ENCODE assay signal across 8 cellular contexts in genomic region chr7:15007507-15007906, GRCh38.
DNase-seq lines count a peak whose midpoint lies in the region; TF ChIP-seq lines count a peak whose summit lies in the region.

No MANE protein-coding gene starts in this region.

- no peak overlapping the region for H3K4me2 ChIP-seq in OCI-LY7 (ENCODE audit: low read length)

- BruUV-seq in OCI-LY7 (replicated peaks; lab: Mats Ljungman, UMichigan), result no TSS peak

- H3K9me3 ChIP-seq in OCI-LY7 (ENCODE audit: low read length), result no peaks in the 10 kb centered on the region

- no peak overlapping the region for H3K27ac ChIP-seq in 22Rv1
- no peak overlapping the region for H3K27ac ChIP-seq in OCI-LY7 (ENCODE audit: low read depth, low read length, poor library complexity, severe bottlenecking)

- TF ChIP-seq CTCF in 22Rv1 (IDR thresholded peaks at IDR 0.05) (peak; percentile 77), GM12874 (IDR thresholded peaks at IDR 0.05; ENCODE audit: insufficient read depth, low read depth, low read length) (peak; percentile 32; the same call in 1 of the 2 replicates), OCI-LY7 (conservative IDR thresholded peaks at IDR 0.05; ENCODE audit: low read length) (peak; percentile 46), fibroblast of the aortic adventitia (IDR thresholded peaks at IDR 0.05; ENCODE audit: insufficient read depth, low read length) (peak; percentile 37)

- DNase-seq in OCI-LY7 (ENCODE audit: low spot score) (no peak), fibroblast of the aortic adventitia (ENCODE audit: low read depth) (peak; percentile 5), GDM1 (lab: John Stamatoyannopoulos, UW) (no peak), MV-4-11 (lab: John Stamatoyannopoulos, UW) (no peak)
- DNase-seq in stimulated activated CD4-positive, alpha-beta T cell treated with anti-CD3 and anti-CD28 coated beads, Interleukin-4, amount 100 ng/mL, for 1 hour, result no peak
- no peak for DNase-seq in central memory CD4-positive, alpha-beta T cell

- H3K4me1 ChIP-seq in OCI-LY7 (ENCODE audit: insufficient read depth, low read length, poor library complexity, severe bottlenecking), result no peaks in the 10 kb centered on the region

- no peaks in the 10 kb centered on the region for H3K36me3 ChIP-seq in OCI-LY7 (ENCODE audit: insufficient read depth, low read length)

- intact Hi-C loops in OCI-LY7 (cut with micrococcal nuclease; ENCODE audit: unreplicated experiment), result no loop called here

- H3K79me2 ChIP-seq in OCI-LY7 (ENCODE audit: insufficient read depth, low read depth, low read length), result no peaks in the 10 kb centered on the region

- CTCF ChIA-PET in OCI-LY7 (lab: Charles Lee; ENCODE audit: unreplicated experiment), result no interaction called here

- POLR2A ChIA-PET in OCI-LY7 (lab: Charles Lee), result interaction anchor here (0.5 kb wide), 1 partner anchor 261 kb away, joined by 5 read pairs; no protein-coding TSS in a partner anchor

- H4K20me1 ChIP-seq in OCI-LY7 (ENCODE audit: insufficient read depth, low read length), result no peaks in the 10 kb centered on the region

- no peak overlapping the region for H3K4me3 ChIP-seq in OCI-LY7 (ENCODE audit: low read depth, low read length, poor library complexity, severe bottlenecking)
- H3K4me3 ChIP-seq in fibroblast of the aortic adventitia (ENCODE audit: low read depth, low read length), result no peak overlapping the region

- no peak overlapping the region for H2AFZ ChIP-seq in OCI-LY7 (ENCODE audit: low read length)

- H3K9me2 ChIP-seq in OCI-LY7 (ENCODE audit: insufficient read depth, low read length), result no peaks in the 10 kb centered on the region
